11 cellular contexts compared by ENCODE assay signal in the genomic region with DNA sequence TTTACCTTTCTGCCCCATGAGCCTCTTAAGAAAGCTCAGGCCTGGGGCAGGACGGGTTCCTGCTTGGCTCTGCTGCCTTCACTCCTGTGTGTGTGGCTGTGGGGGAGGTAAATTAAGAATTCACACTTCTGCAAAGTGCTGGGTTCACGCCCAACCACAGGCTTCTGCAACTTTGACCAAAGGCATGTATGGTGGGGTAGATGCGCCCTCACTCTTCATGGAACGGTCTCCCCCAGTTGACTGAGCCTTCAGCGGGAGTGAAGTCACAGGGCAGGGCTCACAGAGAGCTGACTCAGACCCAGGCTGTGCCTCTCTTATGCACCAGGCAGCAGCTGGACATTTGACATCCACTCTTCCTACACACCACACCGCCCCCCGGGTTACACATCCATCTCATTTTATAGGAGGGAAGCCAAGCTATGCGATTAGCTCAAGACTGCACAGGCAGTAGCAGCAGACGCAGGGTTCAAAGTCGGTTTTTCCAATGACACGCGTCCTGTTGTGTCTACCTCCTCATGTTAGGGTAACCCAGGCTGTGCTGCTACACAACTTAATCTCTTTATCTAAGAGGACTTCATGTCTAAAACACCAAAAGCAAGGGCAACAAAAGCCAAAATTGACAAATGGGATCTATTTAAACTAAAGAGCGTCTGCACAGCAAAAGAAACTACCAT. TPM values are rescaled to one million over a fixed set of nuclear protein-coding genes. Genes with fewer than 3 reads are reported as not detected.
A peak's percentile ranks its signal among the peaks of the same experiment; 100 is the strongest.
DNase-seq lines count a peak whose midpoint lies in the region; ATAC-seq and TF ChIP-seq lines count a peak whose summit lies in the region.
"Had no signal": no experiment of that assay in that cellular context is flagged by ENCODE, and none has a peak within 500 bp of the region (broad histone marks: within the 10 kb centered on the region; RNA-seq: fewer than 3 reads in every experiment).

No MANE protein-coding gene starts in this region.

- peak overlapping the region in 6 of 7 donors; percentile 60 to 87 (median 64) for H3K27ac Mint-ChIP-seq in CD4-positive, alpha-beta memory T cell
- no peak overlapping the region for H3K27ac Mint-ChIP-seq in endothelial cell (ENCODE audit: unreplicated experiment)
- H3K27ac Mint-ChIP-seq: activated naive CD4-positive, alpha-beta T cell treated with anti-CD3 and anti-CD28 coated beads for 36 hours had no signal

- H3K4me3 ChIP-seq in CD4-positive, alpha-beta memory T cell (ENCODE audit: low read length in 2 of 2): no peak overlapping the region
- no peak overlapping the region for H3K4me3 ChIP-seq in suprapubic skin

- peak overlapping the region; percentile 51 to 84 (median 74) for H3K4me3 Mint-ChIP-seq in CD4-positive, alpha-beta memory T cell
- no peak overlapping the region for H3K4me3 Mint-ChIP-seq in endothelial cell (ENCODE audit: unreplicated experiment)
- H3K4me3 Mint-ChIP-seq: activated naive CD4-positive, alpha-beta T cell treated with anti-CD3 and anti-CD28 coated beads for 36 hours had no signal

- H3K9me3 ChIP-seq in CD4-positive, alpha-beta memory T cell (ENCODE audit: control insufficient read depth in 1 of 2, low read length in 2 of 2): no peaks in the 10 kb centered on the region
- H3K9me3 ChIP-seq in suprapubic skin: no peaks in the 10 kb centered on the region

- H3K27me3 ChIP-seq in CD4-positive, alpha-beta memory T cell (ENCODE audit: insufficient read depth, low read length): no peaks in the 10 kb centered on the region
- peaks cover 16% of the 10 kb centered on the region for H3K27me3 ChIP-seq in suprapubic skin

- no peaks in the 10 kb centered on the region for H3K36me3 Mint-ChIP-seq in CD4-positive, alpha-beta memory T cell
- H3K36me3 Mint-ChIP-seq in endothelial cell (ENCODE audit: low read depth, unreplicated experiment): peaks cover 4% of the 10 kb centered on the region

- H3K4me1 Mint-ChIP-seq in CD4-positive, alpha-beta memory T cell: peaks cover 2 to 22% (median 15%) of the 10 kb centered on the region in 4 donors
- H3K4me1 Mint-ChIP-seq in endothelial cell (ENCODE audit: unreplicated experiment): no peaks in the 10 kb centered on the region

- CTCF ChIA-PET in CD4-positive, alpha-beta memory T cell (lab: Charles Lee; ENCODE audit: partially characterized antibody): interaction anchor here (0.8 to 2.5 kb wide), 3 partner anchors 10 to 32 kb away, joined by 3 to 7 read pairs (median 3); no protein-coding TSS in a partner anchor

- peak; percentile 88 for ATAC-seq in GM19351 (IDR thresholded peaks at IDR 0.05; ENCODE audit: unreplicated experiment)
- ATAC-seq in HG03064 (IDR thresholded peaks at IDR 0.05; ENCODE audit: low read depth, unreplicated experiment): peak; percentile 73

- 67% methylated on average over 9 of the region's 13 CpGs for WGBS in suprapubic skin

- no peak for TF ChIP-seq EP300 in suprapubic skin (IDR thresholded peaks at IDR 0.05)

- no peak for TF ChIP-seq POLR2A in suprapubic skin (IDR thresholded peaks at IDR 0.05)

- intact Hi-C loops in CD4-positive, alpha-beta memory T cell (cut with micrococcal nuclease): no loop called here

- peak overlapping the region; percentile 31 for H3K27ac ChIP-seq in CD4-positive, alpha-beta memory T cell (ENCODE audit: low read depth, low read length)
- H3K27ac ChIP-seq in suprapubic skin: no peak overlapping the region

- TF ChIP-seq CTCF in endothelial cell (IDR thresholded peaks at IDR 0.05; ENCODE audit: unreplicated experiment) (no peak), suprapubic skin (IDR thresholded peaks at IDR 0.05) (no peak)

- peaks cover 0 to 2% (median 0%) of the 10 kb centered on the region in 8 donors for H3K9me3 Mint-ChIP-seq in CD4-positive, alpha-beta memory T cell
- H3K9me3 Mint-ChIP-seq in endothelial cell (ENCODE audit: unreplicated experiment): no peaks in the 10 kb centered on the region
- H3K9me3 Mint-ChIP-seq: activated naive CD4-positive, alpha-beta T cell treated with anti-CD3 and anti-CD28 coated beads for 36 hours had no signal

- DNase-seq in CD4-positive, alpha-beta memory T cell: peak in 1 of 5 donors; percentile 16
- DNase-seq in RPMI7951 (ENCODE audit: low read depth) (peak; percentile 25), endothelial cell (ENCODE audit: low spot score) (no peak), KG1 (lab: John Stamatoyannopoulos, UW) (no peak), suprapubic skin (ENCODE audit: low spot score in 2 of 2) (no peak), SK-N-DZ (ENCODE audit: low spot score) (no peak)
- DNase-seq: activated naive CD4-positive, alpha-beta T cell treated with anti-CD3 and anti-CD28 coated beads for 36 hours; Calu3; mesenchymal stem cell had no signal

- peaks cover 5% of the 10 kb centered on the region for H3K4me1 ChIP-seq in CD4-positive, alpha-beta memory T cell (ENCODE audit: insufficient read depth, low read length)
- no peaks in the 10 kb centered on the region for H3K4me1 ChIP-seq in suprapubic skin

- POLR2A ChIA-PET in CD4-positive, alpha-beta memory T cell (lab: Charles Lee; ENCODE audit: partially characterized antibody): interaction anchor here (1.3 to 2.1 kb wide), 4 partner anchors 13 to 302 kb away, joined by 3 to 7 read pairs (median 6); a partner anchor contains a TSS

- no peaks in the 10 kb centered on the region for H3K36me3 ChIP-seq in CD4-positive, alpha-beta memory T cell (ENCODE audit: insufficient read depth, low read length)
- H3K36me3 ChIP-seq in suprapubic skin: no peaks in the 10 kb centered on the region

- H3K27me3 Mint-ChIP-seq in CD4-positive, alpha-beta memory T cell: peaks cover 0 to 2% of the 10 kb centered on the region in 2 donors
- peaks cover 5% of the 10 kb centered on the region for H3K27me3 Mint-ChIP-seq in endothelial cell (ENCODE audit: unreplicated experiment)

RNA-seq across cellular contexts. Expression of a gene that starts 15.4 kb away (rescaled TPM):
- 100 to 1,000 TPM; 163 to 165 TPM for total RNA-seq in CD4-positive, alpha-beta memory T cell
- 10 to 100 TPM in 1 of 2 donors, 1 to 10 TPM in 1; 2.6 to 11.6 TPM for polyA plus RNA-seq in CD4-positive, alpha-beta memory T cell
- total RNA-seq in RPMI7951 (2014; rRNA removed; shearing (Covaris generic)): 0.10 and 0.12 TPM in 2 replicates
- 1.0 TPM for total RNA-seq in endothelial cell (ENCODE audit: unreplicated experiment)
- total RNA-seq in suprapubic skin: 10 to 100 TPM; 35.9 to 53.8 (median 47.5) TPM
- polyA plus RNA-seq in SK-N-DZ (2014; cell fraction: cytosol; rRNA removed): 3.2 and 3.6 TPM in 2 replicates
- 2.2 and 3.2 TPM in 2 replicates for polyA plus RNA-seq in SK-N-DZ (2014; cell fraction: nucleus; rRNA removed)

Comparison
In these comparisons a context has a peak if more than half of its experiments do, and no peak if none do; other contexts are left out.
1. RNA of a gene that starts 15.4 kb away (total RNA-seq): 163 to 165 TPM in CD4-positive, alpha-beta memory T cell and 35.9 to 53.8 TPM in suprapubic skin; 1.0 TPM in endothelial cell (single experiment) and 0.10 to 0.12 TPM in RPMI7951; every median in the first group is over 10 times any median in the second.